In the genomic region with DNA sequence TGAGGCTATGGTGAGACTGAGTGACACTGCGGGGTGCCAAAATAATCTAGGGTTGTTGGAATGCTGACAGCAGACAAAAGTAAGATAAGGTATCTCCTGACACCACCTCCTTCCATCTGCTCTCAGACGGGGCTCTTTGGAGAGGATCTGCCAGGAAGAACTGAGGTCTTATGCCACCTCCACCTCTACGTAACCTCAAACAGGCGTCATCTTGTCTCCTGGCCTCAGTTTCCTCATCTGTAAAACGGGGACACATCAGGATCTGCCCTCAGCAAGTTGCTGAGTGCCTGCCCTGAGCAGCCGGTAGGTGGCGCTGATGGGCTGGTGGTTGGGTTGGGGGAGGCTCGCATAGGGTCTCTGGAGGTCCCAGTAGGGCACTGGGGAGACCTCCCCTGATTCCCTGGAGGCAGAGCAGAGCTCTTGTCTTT, we compare ENCODE assay signal across 8 cellular contexts. TPM values are rescaled to one million over a fixed set of nuclear protein-coding genes. Genes with fewer than 3 reads are reported as not detected.
DNase-seq lines count a peak whose midpoint lies in the region; ATAC-seq and TF ChIP-seq lines count a peak whose summit lies in the region.

No MANE protein-coding gene starts in this region.

- peaks cover 38% of the 10 kb centered on the region for H3K4me1 ChIP-seq in CD4-positive, alpha-beta memory T cell (ENCODE audit: insufficient read depth, low read length)
- peaks cover 33% of the 10 kb centered on the region for H3K4me1 ChIP-seq in MM.1S (ENCODE audit: low read length)

- DNase-seq in CD4-positive, alpha-beta memory T cell = peak; percentile 33 to 54 (median 41)
- peak; percentile 11 for DNase-seq in MM.1S
- peak; percentile 48 for DNase-seq in activated gamma-delta T cell treated with anti-CD3 and anti-CD28 coated beads, Interleukin-2, amount 50 U/mL, for 16 hours (ENCODE audit: low read depth)
- peak; percentile 37 for DNase-seq in hepatic stellate cell (ENCODE audit: low spot score)
- DNase-seq in stimulated activated naive CD4-positive, alpha-beta T cell treated with Interleukin-2 at 50 U/mL for 16 hours (lab: John Stamatoyannopoulos, UW) = peak; percentile 35
- DNase-seq in NCI-H2196 treated with DMSO at 0.1 percent for 48 hours (lab: John Stamatoyannopoulos, UW; ENCODE audit: unreplicated experiment) = no peak

- CTCF ChIA-PET in CD4-positive, alpha-beta memory T cell (lab: Charles Lee; ENCODE audit: partially characterized antibody) = interaction anchor here (0.7 to 5.1 kb wide), 8 partner anchors 13 to 383 kb away, joined by 3 to 52 read pairs (median 4); a partner anchor contains a TSS

- H3K4me2 ChIP-seq in MM.1S (ENCODE audit: low read depth, low read length) = no peak overlapping the region

- intact Hi-C loops in CD4-positive, alpha-beta memory T cell (cut with micrococcal nuclease) = loop anchor here (1.0 kb wide), 1 partner anchor 191 kb away; no protein-coding TSS in a partner anchor

- no peak overlapping the region for H3K27ac Mint-ChIP-seq in CD4-positive, alpha-beta memory T cell

- H3K9me3 ChIP-seq in CD4-positive, alpha-beta memory T cell (ENCODE audit: control insufficient read depth in 1 of 2, low read length in 2 of 2) = no peaks in the 10 kb centered on the region
- H3K9me3 ChIP-seq in MM.1S (replicated peaks; ENCODE audit: insufficient read depth, low read length) = no peaks in the 10 kb centered on the region

- H3K4me3 ChIP-seq in CD4-positive, alpha-beta memory T cell (ENCODE audit: low read length in 2 of 2) = no peak overlapping the region
- H3K4me3 ChIP-seq in MM.1S (ENCODE audit: low read length) = no peak overlapping the region

- no peak overlapping the region for H2AFZ ChIP-seq in MM.1S (ENCODE audit: low read length)

- no peaks in the 10 kb centered on the region for H3K27me3 ChIP-seq in CD4-positive, alpha-beta memory T cell (ENCODE audit: insufficient read depth, low read length)
- no peaks in the 10 kb centered on the region for H3K27me3 ChIP-seq in MM.1S (replicated peaks; ENCODE audit: insufficient read depth, low read length)

- no peak overlapping the region for H3K9ac ChIP-seq in MM.1S (ENCODE audit: low read length)

- no peak overlapping the region for H3K27ac ChIP-seq in CD4-positive, alpha-beta memory T cell (ENCODE audit: low read depth, low read length)
- H3K27ac ChIP-seq in MM.1S (ENCODE audit: low read length) = no peak overlapping the region

- ATAC-seq in HG02852 (IDR thresholded peaks at IDR 0.05; ENCODE audit: unreplicated experiment) = no peak
- ATAC-seq in GM21528 (IDR thresholded peaks at IDR 0.05; ENCODE audit: low FRiP score, unreplicated experiment) = no peak

- no peaks in the 10 kb centered on the region for H3K36me3 Mint-ChIP-seq in CD4-positive, alpha-beta memory T cell

- peaks cover 20 to 37% (median 26%) of the 10 kb centered on the region in 4 donors for H3K4me1 Mint-ChIP-seq in CD4-positive, alpha-beta memory T cell

- POLR2A ChIA-PET in CD4-positive, alpha-beta memory T cell (lab: Charles Lee; ENCODE audit: partially characterized antibody) = no interaction called here

- H3K9me2 ChIP-seq in MM.1S (replicated peaks; ENCODE audit: insufficient read depth, low read length) = no peaks in the 10 kb centered on the region

- no peak overlapping the region for H3K4me3 Mint-ChIP-seq in CD4-positive, alpha-beta memory T cell

- TF ChIP-seq CTCF in MM.1S (IDR thresholded peaks at IDR 0.05; ENCODE audit: low read length) = peak; percentile 97

- H3K79me2 ChIP-seq in MM.1S (ENCODE audit: low read length) = peaks cover 30% of the 10 kb centered on the region

- peaks cover 0 to 3% (median 0%) of the 10 kb centered on the region in 8 donors for H3K9me3 Mint-ChIP-seq in CD4-positive, alpha-beta memory T cell

- H4K20me1 ChIP-seq in MM.1S (ENCODE audit: insufficient read depth, low read length) = no peaks in the 10 kb centered on the region

- H3K36me3 ChIP-seq in CD4-positive, alpha-beta memory T cell (ENCODE audit: insufficient read depth, low read length) = no peaks in the 10 kb centered on the region
- H3K36me3 ChIP-seq in MM.1S (replicated peaks; ENCODE audit: insufficient read depth, low read length) = no peaks in the 10 kb centered on the region

- peaks cover 32% of the 10 kb centered on the region for H3F3A ChIP-seq in MM.1S (ENCODE audit: insufficient read depth, low read length)

- no peaks in the 10 kb centered on the region for H3K27me3 Mint-ChIP-seq in CD4-positive, alpha-beta memory T cell

RNA-seq across cellular contexts. Expression of a gene that starts 1.7 kb away (rescaled TPM):
- not detected for total RNA-seq in CD4-positive, alpha-beta memory T cell
- polyA plus RNA-seq in CD4-positive, alpha-beta memory T cell = not detected
